Comparison of ENCODE assay signal across 8 cellular contexts in genomic region chr2:99559075-99559662, GRCh38.
DNase-seq lines count a peak whose midpoint lies in the region; ATAC-seq and TF ChIP-seq lines count a peak whose summit lies in the region.

No MANE protein-coding gene starts in this region.

- H3K27ac Mint-ChIP-seq in CD4-positive, alpha-beta memory T cell, result no peak overlapping the region
- no peak overlapping the region for H3K27ac Mint-ChIP-seq in activated T-helper 17 cell treated with anti-CD3 and anti-CD28 coated beads, Interleukin-2, amount 50 U/mL, for 72 hours

- no peaks in the 10 kb centered on the region for H3K9me3 ChIP-seq in CD4-positive, alpha-beta memory T cell (ENCODE audit: control insufficient read depth in 1 of 2, low read length in 2 of 2)
- no peaks in the 10 kb centered on the region for H3K9me3 ChIP-seq in MG63
- H3K9me3 ChIP-seq in RWPE2 (ENCODE audit: severe bottlenecking), result no peaks in the 10 kb centered on the region
- H3K9me3 ChIP-seq in neutrophil, result no peaks in the 10 kb centered on the region

- peak overlapping the region in 3 of 8 donors; percentile 42 to 66 (median 59) for H3K4me3 Mint-ChIP-seq in CD4-positive, alpha-beta memory T cell
- H3K4me3 Mint-ChIP-seq in activated T-helper 17 cell treated with anti-CD3 and anti-CD28 coated beads, Interleukin-2, amount 50 U/mL, for 72 hours, result no peak overlapping the region

- H3K27me3 Mint-ChIP-seq in CD4-positive, alpha-beta memory T cell, result peaks cover 3% of the 10 kb centered on the region in 2 donors
- H3K27me3 Mint-ChIP-seq in activated T-helper 17 cell treated with anti-CD3 and anti-CD28 coated beads, Interleukin-2, amount 50 U/mL, for 72 hours, result peaks cover 3% of the 10 kb centered on the region

- TF ChIP-seq CTCF in RWPE2 (IDR thresholded peaks at IDR 0.05; ENCODE audit: poor library complexity, severe bottlenecking) (peak; percentile 97), fibroblast of the aortic adventitia (IDR thresholded peaks at IDR 0.05; ENCODE audit: insufficient read depth, low read length) (peak; percentile 98), neutrophil (IDR thresholded peaks at IDR 0.05) (peak; percentile 98)

- CTCF ChIA-PET in CD4-positive, alpha-beta memory T cell (lab: Charles Lee; ENCODE audit: partially characterized antibody), result interaction anchor here (0.6 to 4.0 kb wide), 21 partner anchors 9 to 822 kb away, joined by 3 to 32 read pairs (median 5); no protein-coding TSS in a partner anchor

- peak; percentile 76 for ATAC-seq in GM21528 (IDR thresholded peaks at IDR 0.05; ENCODE audit: low FRiP score, unreplicated experiment)
- peak; percentile 96 for ATAC-seq in RWPE2 (ENCODE audit: low read depth)
- peak; percentile 93 for ATAC-seq in activated T-helper 17 cell treated with anti-CD3 and anti-CD28 coated beads, Interleukin-2, amount 50 U/mL, for 72 hours (replicated peaks)

- no peak overlapping the region for H3K27ac ChIP-seq in CD4-positive, alpha-beta memory T cell (ENCODE audit: low read depth, low read length)
- H3K27ac ChIP-seq in RWPE2 (ENCODE audit: poor library complexity, severe bottlenecking), result no peak overlapping the region
- no peak overlapping the region for H3K27ac ChIP-seq in neutrophil

- intact Hi-C loops in CD4-positive, alpha-beta memory T cell (cut with micrococcal nuclease), result loop anchor here (5.0 kb wide), 1 partner anchor 703 kb away; no protein-coding TSS in a partner anchor

- H3K36me3 ChIP-seq in CD4-positive, alpha-beta memory T cell (ENCODE audit: insufficient read depth, low read length), result no peaks in the 10 kb centered on the region
- H3K36me3 ChIP-seq in MG63, result no peaks in the 10 kb centered on the region
- no peaks in the 10 kb centered on the region for H3K36me3 ChIP-seq in RWPE2 (ENCODE audit: low read depth)
- H3K36me3 ChIP-seq in neutrophil, result no peaks in the 10 kb centered on the region

- H3K9me3 Mint-ChIP-seq in CD4-positive, alpha-beta memory T cell, result no peaks in the 10 kb centered on the region
- no peaks in the 10 kb centered on the region for H3K9me3 Mint-ChIP-seq in activated T-helper 17 cell treated with anti-CD3 and anti-CD28 coated beads, Interleukin-2, amount 50 U/mL, for 72 hours

- no peak overlapping the region for H3K4me3 ChIP-seq in CD4-positive, alpha-beta memory T cell (ENCODE audit: low read length in 2 of 2)
- H3K4me3 ChIP-seq in MG63 (no peak overlapping the region), RWPE2 (ENCODE audit: severe bottlenecking) (no peak overlapping the region), fibroblast of the aortic adventitia (ENCODE audit: low read depth, low read length) (no peak overlapping the region), neutrophil (ENCODE audit: low read depth in 1 of 2, low read length in 1 of 2) (no peak overlapping the region)

- POLR2A ChIA-PET in CD4-positive, alpha-beta memory T cell (lab: Charles Lee; ENCODE audit: partially characterized antibody), result no interaction called here

- H3K4me1 Mint-ChIP-seq in CD4-positive, alpha-beta memory T cell, result peaks cover 0 to 2% (median 0%) of the 10 kb centered on the region in 4 donors
- no peaks in the 10 kb centered on the region for H3K4me1 Mint-ChIP-seq in activated T-helper 17 cell treated with anti-CD3 and anti-CD28 coated beads, Interleukin-2, amount 50 U/mL, for 72 hours

- H3K36me3 Mint-ChIP-seq in CD4-positive, alpha-beta memory T cell, result no peaks in the 10 kb centered on the region
- H3K36me3 Mint-ChIP-seq in activated T-helper 17 cell treated with anti-CD3 and anti-CD28 coated beads, Interleukin-2, amount 50 U/mL, for 72 hours (ENCODE audit: low read depth), result no peaks in the 10 kb centered on the region

- no peaks in the 10 kb centered on the region for H3K4me1 ChIP-seq in CD4-positive, alpha-beta memory T cell (ENCODE audit: insufficient read depth, low read length)
- H3K4me1 ChIP-seq in RWPE2 (ENCODE audit: insufficient read depth, poor library complexity, severe bottlenecking) (no peaks in the 10 kb centered on the region), neutrophil (ENCODE audit: control insufficient read depth in 1 of 2, insufficient read depth in 1 of 2, low read depth in 1 of 2, low read length in 1 of 2) (peaks cover 26 to 34% of the 10 kb centered on the region in 2 experiments)

- H3K27me3 ChIP-seq in CD4-positive, alpha-beta memory T cell (ENCODE audit: insufficient read depth, low read length), result no peaks in the 10 kb centered on the region
- H3K27me3 ChIP-seq in MG63 (no peaks in the 10 kb centered on the region), RWPE2 (ENCODE audit: insufficient read depth, poor library complexity, severe bottlenecking) (peaks cover 3% of the 10 kb centered on the region), neutrophil (no peaks in the 10 kb centered on the region)

- DNase-seq in CD4-positive, alpha-beta memory T cell, result peak; percentile 58 to 69 (median 65)
- DNase-seq in MG63 (peak; percentile 59), RWPE2 (ENCODE audit: low spot score) (no peak), fibroblast of the aortic adventitia (ENCODE audit: low read depth) (peak; percentile 63), stromal cell of bone marrow (ENCODE audit: low read depth) (peak; percentile 43)
